Comparison of ENCODE assay signal across 1 cellular context in the genomic region with DNA sequence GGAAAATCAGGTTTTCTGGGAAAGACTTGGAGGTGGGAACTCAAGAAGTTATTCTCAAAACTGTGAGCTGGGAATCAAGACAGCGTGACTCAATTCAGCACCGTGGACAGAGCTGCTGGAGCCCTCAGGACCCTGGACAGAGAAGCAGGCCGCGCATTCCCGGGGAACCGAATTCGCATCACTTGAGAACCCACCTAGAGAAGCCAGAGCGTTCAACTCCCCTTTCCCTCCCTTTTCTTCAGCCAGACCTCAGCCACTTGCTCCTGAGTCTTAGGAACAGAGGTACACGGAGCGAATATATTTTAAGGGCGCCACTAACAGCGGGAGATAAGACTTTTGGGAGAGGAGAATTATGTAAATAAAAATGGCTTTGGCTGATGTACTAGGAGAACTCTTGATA.
TF ChIP-seq lines count a peak whose summit lies in the region.

No MANE protein-coding gene starts in this region.

TF ChIP-seq in K562, 482 proteins besides CTCF, POLR2A, EP300 and RAD21 (continued from another document and continues in another):
- TF ChIP-seq, protein P1, sequence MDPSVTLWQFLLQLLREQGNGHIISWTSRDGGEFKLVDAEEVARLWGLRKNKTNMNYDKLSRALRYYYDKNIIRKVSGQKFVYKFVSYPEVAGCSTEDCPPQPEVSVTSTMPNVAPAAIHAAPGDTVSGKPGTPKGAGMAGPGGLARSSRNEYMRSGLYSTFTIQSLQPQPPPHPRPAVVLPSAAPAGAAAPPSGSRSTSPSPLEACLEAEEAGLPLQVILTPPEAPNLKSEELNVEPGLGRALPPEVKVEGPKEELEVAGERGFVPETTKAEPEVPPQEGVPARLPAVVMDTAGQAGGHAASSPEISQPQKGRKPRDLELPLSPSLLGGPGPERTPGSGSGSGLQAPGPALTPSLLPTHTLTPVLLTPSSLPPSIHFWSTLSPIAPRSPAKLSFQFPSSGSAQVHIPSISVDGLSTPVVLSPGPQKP (CRISPR knock-in tag; IDR thresholded peaks at IDR 0.05): peak; percentile 82; the same call in 1 of the 2 replicates
- TF ChIP-seq CC2D1A (IDR thresholded peaks at IDR 0.05) (peak; percentile 39; the same call in 1 of the 2 replicates), ZNF444 (CRISPR knock-in tag; IDR thresholded peaks at IDR 0.05) (0 out of 2 replicates have a peak, but pooled peaks have one; percentile 44), MTF1 (CRISPR knock-in tag; IDR thresholded peaks at IDR 0.05; ENCODE audit: borderline replicate concordance) (peak; percentile 48; the same call in 1 of the 2 replicates), ZKSCAN3 (CRISPR knock-in tag; IDR thresholded peaks at IDR 0.05) (no peak), NR4A1 (CRISPR knock-in tag; IDR thresholded peaks at IDR 0.05) (0 out of 2 replicates have a peak, but pooled peaks have one; percentile 62), NR4A1 (tag; IDR thresholded peaks at IDR 0.05) (peak; percentile 90), ELF4 (CRISPR knock-in tag; IDR thresholded peaks at IDR 0.05) (peak; percentile 79; the same call in 1 of the 2 replicates), SMAD4 (CRISPR knock-in tag; conservative IDR thresholded peaks at IDR 0.05) (peak; percentile 93), CREM (IDR thresholded peaks at IDR 0.05; ENCODE audit: low read depth) (peak; percentile 89), YBX1 (IDR thresholded peaks at IDR 0.05) (no peak), ZNF23 (CRISPR knock-in tag; IDR thresholded peaks at IDR 0.05) (0 out of 2 replicates have a peak, but pooled peaks have one; percentile 64), GTF2E2 (tag; IDR thresholded peaks at IDR 0.05) (no peak), ZBTB17 (CRISPR knock-in tag; IDR thresholded peaks at IDR 0.05) (0 out of 2 replicates have a peak, but pooled peaks have one; percentile 61), MECOM (CRISPR knock-in tag; IDR thresholded peaks at IDR 0.05) (peak; percentile 90), IFI16 (CRISPR knock-in tag; IDR thresholded peaks at IDR 0.05) (peak; percentile 75), NR1H2 (CRISPR knock-in tag; IDR thresholded peaks at IDR 0.05) (peak; percentile 99), KDM4B (IDR thresholded peaks at IDR 0.05; ENCODE audit: borderline replicate concordance in 2 of 2, low read depth in 1 of 2) (peak in 1 of 2 experiments; percentile 77; a peak in 1 of 4 replicates), ZFP1 (CRISPR knock-in tag; IDR thresholded peaks at IDR 0.05) (peak; percentile 63; the same call in 1 of the 2 replicates), ZKSCAN8 (CRISPR knock-in tag; IDR thresholded peaks at IDR 0.05) (0 out of 2 replicates have a peak, but pooled peaks have one; percentile 56), FOS (IDR thresholded peaks at IDR 0.05; ENCODE audit: extremely low read depth, insufficient read length) (no peak), RFX5 (IDR thresholded peaks at IDR 0.05; ENCODE audit: low read depth, low read length) (peak; percentile 77), SRF (CRISPR knock-in tag; IDR thresholded peaks at IDR 0.05) (peak in 1 of 2 experiments; percentile 98; a peak in 2 of 4 replicates), ZNF140 (CRISPR knock-in tag; IDR thresholded peaks at IDR 0.05) (peak; percentile 74), TAF9B (IDR thresholded peaks at IDR 0.05; ENCODE audit: partially characterized antibody) (no peak)
- TF ChIP-seq, protein P2, sequence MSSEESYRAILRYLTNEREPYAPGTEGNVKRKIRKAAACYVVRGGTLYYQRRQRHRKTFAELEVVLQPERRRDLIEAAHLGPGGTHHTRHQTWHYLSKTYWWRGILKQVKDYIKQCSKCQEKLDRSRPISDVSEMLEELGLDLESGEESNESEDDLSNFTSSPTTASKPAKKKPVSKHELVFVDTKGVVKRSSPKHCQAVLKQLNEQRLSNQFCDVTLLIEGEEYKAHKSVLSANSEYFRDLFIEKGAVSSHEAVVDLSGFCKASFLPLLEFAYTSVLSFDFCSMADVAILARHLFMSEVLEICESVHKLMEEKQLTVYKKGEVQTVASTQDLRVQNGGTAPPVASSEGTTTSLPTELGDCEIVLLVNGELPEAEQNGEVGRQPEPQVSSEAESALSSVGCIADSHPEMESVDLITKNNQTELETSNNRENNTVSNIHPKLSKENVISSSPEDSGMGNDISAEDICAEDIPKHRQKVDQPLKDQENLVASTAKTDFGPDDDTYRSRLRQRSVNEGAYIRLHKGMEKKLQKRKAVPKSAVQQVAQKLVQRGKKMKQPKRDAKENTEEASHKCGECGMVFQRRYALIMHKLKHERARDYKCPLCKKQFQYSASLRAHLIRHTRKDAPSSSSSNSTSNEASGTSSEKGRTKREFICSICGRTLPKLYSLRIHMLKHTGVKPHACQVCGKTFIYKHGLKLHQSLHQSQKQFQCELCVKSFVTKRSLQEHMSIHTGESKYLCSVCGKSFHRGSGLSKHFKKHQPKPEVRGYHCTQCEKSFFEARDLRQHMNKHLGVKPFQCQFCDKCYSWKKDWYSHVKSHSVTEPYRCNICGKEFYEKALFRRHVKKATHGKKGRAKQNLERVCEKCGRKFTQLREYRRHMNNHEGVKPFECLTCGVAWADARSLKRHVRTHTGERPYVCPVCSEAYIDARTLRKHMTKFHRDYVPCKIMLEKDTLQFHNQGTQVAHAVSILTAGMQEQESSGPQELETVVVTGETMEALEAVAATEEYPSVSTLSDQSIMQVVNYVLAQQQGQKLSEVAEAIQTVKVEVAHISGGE (CRISPR knock-in tag; IDR thresholded peaks at IDR 0.05): peak in 2 of 3 experiments; percentile 28 to 88; a peak in 3 of 6 replicates
- TF ChIP-seq, protein P3, sequence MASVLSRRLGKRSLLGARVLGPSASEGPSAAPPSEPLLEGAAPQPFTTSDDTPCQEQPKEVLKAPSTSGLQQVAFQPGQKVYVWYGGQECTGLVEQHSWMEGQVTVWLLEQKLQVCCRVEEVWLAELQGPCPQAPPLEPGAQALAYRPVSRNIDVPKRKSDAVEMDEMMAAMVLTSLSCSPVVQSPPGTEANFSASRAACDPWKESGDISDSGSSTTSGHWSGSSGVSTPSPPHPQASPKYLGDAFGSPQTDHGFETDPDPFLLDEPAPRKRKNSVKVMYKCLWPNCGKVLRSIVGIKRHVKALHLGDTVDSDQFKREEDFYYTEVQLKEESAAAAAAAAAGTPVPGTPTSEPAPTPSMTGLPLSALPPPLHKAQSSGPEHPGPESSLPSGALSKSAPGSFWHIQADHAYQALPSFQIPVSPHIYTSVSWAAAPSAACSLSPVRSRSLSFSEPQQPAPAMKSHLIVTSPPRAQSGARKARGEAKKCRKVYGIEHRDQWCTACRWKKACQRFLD (CRISPR knock-in tag; IDR thresholded peaks at IDR 0.05): peak; percentile 99
- TF ChIP-seq, protein P4, sequence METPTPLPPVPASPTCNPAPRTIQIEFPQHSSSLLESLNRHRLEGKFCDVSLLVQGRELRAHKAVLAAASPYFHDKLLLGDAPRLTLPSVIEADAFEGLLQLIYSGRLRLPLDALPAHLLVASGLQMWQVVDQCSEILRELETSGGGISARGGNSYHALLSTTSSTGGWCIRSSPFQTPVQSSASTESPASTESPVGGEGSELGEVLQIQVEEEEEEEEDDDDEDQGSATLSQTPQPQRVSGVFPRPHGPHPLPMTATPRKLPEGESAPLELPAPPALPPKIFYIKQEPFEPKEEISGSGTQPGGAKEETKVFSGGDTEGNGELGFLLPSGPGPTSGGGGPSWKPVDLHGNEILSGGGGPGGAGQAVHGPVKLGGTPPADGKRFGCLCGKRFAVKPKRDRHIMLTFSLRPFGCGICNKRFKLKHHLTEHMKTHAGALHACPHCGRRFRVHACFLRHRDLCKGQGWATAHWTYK (CRISPR knock-in tag; IDR thresholded peaks at IDR 0.05): peak; percentile 92; the same call in 1 of the 2 replicates
- TF ChIP-seq, protein P5, sequence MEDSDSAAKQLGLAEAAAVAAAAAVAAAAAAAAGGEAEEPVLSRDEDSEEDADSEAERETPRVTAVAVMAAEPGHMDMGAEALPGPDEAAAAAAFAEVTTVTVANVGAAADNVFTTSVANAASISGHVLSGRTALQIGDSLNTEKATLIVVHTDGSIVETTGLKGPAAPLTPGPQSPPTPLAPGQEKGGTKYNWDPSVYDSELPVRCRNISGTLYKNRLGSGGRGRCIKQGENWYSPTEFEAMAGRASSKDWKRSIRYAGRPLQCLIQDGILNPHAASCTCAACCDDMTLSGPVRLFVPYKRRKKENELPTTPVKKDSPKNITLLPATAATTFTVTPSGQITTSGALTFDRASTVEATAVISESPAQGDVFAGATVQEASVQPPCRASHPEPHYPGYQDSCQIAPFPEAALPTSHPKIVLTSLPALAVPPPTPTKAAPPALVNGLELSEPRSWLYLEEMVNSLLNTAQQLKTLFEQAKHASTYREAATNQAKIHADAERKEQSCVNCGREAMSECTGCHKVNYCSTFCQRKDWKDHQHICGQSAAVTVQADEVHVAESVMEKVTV (CRISPR knock-in tag; IDR thresholded peaks at IDR 0.05): 0 out of 2 replicates have a peak, but pooled peaks have one; percentile 5
- TF ChIP-seq, protein P6, sequence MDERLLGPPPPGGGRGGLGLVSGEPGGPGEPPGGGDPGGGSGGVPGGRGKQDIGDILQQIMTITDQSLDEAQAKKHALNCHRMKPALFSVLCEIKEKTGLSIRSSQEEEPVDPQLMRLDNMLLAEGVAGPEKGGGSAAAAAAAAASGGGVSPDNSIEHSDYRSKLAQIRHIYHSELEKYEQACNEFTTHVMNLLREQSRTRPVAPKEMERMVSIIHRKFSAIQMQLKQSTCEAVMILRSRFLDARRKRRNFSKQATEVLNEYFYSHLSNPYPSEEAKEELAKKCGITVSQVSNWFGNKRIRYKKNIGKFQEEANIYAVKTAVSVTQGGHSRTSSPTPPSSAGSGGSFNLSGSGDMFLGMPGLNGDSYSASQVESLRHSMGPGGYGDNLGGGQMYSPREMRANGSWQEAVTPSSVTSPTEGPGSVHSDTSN (CRISPR knock-in tag; IDR thresholded peaks at IDR 0.05; ENCODE audit: low read depth): peak; percentile 95
- TF ChIP-seq, protein P6 (tag; conservative IDR thresholded peaks at IDR 0.05; ENCODE audit: low read depth): 0 out of 2 replicates have a peak, but pooled peaks have one; percentile 33
- TF ChIP-seq, protein P7, sequence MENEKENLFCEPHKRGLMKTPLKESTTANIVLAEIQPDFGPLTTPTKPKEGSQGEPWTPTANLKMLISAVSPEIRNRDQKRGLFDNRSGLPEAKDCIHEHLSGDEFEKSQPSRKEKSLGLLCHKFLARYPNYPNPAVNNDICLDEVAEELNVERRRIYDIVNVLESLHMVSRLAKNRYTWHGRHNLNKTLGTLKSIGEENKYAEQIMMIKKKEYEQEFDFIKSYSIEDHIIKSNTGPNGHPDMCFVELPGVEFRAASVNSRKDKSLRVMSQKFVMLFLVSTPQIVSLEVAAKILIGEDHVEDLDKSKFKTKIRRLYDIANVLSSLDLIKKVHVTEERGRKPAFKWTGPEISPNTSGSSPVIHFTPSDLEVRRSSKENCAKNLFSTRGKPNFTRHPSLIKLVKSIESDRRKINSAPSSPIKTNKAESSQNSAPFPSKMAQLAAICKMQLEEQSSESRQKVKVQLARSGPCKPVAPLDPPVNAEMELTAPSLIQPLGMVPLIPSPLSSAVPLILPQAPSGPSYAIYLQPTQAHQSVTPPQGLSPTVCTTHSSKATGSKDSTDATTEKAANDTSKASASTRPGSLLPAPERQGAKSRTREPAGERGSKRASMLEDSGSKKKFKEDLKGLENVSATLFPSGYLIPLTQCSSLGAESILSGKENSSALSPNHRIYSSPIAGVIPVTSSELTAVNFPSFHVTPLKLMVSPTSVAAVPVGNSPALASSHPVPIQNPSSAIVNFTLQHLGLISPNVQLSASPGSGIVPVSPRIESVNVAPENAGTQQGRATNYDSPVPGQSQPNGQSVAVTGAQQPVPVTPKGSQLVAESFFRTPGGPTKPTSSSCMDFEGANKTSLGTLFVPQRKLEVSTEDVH (IDR thresholded peaks at IDR 0.05; ENCODE audit: low read depth, partially characterized antibody): peak; percentile 83
- TF ChIP-seq, protein P8, sequence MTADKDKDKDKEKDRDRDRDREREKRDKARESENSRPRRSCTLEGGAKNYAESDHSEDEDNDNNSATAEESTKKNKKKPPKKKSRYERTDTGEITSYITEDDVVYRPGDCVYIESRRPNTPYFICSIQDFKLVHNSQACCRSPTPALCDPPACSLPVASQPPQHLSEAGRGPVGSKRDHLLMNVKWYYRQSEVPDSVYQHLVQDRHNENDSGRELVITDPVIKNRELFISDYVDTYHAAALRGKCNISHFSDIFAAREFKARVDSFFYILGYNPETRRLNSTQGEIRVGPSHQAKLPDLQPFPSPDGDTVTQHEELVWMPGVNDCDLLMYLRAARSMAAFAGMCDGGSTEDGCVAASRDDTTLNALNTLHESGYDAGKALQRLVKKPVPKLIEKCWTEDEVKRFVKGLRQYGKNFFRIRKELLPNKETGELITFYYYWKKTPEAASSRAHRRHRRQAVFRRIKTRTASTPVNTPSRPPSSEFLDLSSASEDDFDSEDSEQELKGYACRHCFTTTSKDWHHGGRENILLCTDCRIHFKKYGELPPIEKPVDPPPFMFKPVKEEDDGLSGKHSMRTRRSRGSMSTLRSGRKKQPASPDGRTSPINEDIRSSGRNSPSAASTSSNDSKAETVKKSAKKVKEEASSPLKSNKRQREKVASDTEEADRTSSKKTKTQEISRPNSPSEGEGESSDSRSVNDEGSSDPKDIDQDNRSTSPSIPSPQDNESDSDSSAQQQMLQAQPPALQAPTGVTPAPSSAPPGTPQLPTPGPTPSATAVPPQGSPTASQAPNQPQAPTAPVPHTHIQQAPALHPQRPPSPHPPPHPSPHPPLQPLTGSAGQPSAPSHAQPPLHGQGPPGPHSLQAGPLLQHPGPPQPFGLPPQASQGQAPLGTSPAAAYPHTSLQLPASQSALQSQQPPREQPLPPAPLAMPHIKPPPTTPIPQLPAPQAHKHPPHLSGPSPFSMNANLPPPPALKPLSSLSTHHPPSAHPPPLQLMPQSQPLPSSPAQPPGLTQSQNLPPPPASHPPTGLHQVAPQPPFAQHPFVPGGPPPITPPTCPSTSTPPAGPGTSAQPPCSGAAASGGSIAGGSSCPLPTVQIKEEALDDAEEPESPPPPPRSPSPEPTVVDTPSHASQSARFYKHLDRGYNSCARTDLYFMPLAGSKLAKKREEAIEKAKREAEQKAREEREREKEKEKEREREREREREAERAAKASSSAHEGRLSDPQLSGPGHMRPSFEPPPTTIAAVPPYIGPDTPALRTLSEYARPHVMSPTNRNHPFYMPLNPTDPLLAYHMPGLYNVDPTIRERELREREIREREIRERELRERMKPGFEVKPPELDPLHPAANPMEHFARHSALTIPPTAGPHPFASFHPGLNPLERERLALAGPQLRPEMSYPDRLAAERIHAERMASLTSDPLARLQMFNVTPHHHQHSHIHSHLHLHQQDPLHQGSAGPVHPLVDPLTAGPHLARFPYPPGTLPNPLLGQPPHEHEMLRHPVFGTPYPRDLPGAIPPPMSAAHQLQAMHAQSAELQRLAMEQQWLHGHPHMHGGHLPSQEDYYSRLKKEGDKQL (CRISPR knock-in tag; IDR thresholded peaks at IDR 0.05; ENCODE audit: borderline replicate concordance): peak; percentile 99
- TF ChIP-seq, protein P9, sequence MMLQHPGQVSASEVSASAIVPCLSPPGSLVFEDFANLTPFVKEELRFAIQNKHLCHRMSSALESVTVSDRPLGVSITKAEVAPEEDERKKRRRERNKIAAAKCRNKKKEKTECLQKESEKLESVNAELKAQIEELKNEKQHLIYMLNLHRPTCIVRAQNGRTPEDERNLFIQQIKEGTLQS (IDR thresholded peaks at IDR 0.05): no peak
- TF ChIP-seq, protein P9 (CRISPR knock-in tag; conservative IDR thresholded peaks at IDR 0.05): peak; percentile 99
